26 cellular contexts compared by ENCODE assay signal in genomic region chr5:138445547-138446271, GRCh38.
"Had no signal": no experiment of that assay in that cellular context is flagged by ENCODE, and none has a peak within 500 bp of the region (broad histone marks: within the 10 kb centered on the region; RNA-seq: fewer than 3 reads in every experiment).

No MANE protein-coding gene starts in this region.

- H3K27me3 Mint-ChIP-seq: activated CD8-positive, alpha-beta T cell treated with anti-CD3 and anti-CD28 coated beads for 36 hours; activated naive CD4-positive, alpha-beta T cell treated with anti-CD3 and anti-CD28 coated beads, Interleukin-2, amount 50 U/mL, for 24 hours; central memory CD8-positive, alpha-beta T cell had no signal

- H3K4me3 ChIP-seq: MG63 had no signal

- H3K36me3 ChIP-seq: MG63, WERI-Rb-1 had no signal

- H3K9me3 Mint-ChIP-seq: activated CD8-positive, alpha-beta T cell treated with anti-CD3 and anti-CD28 coated beads for 36 hours; activated naive CD4-positive, alpha-beta T cell treated with anti-CD3 and anti-CD28 coated beads, Interleukin-2, amount 50 U/mL, for 24 hours; activated T-helper 1 cell treated with anti-CD3 and anti-CD28 coated beads, Interleukin-12 subunit alpha, Interleukin-12 subunit beta, Interleukin-2, Interleukin-4 antibody, amounts not matched to agents 30 ng/mL and 10 ng/mL and 1 ng/mL, durations not matched to agents 14 hours and 24 hours and 36 hours; brain; central memory CD8-positive, alpha-beta T cell had no signal

- H3K9me3 ChIP-seq: MG63 had no signal

- DNase-seq: activated CD4-positive, alpha-beta T cell treated with anti-CD3 and anti-CD28 coated beads for 4 hours; activated CD8-positive, alpha-beta memory T cell treated with anti-CD3 and anti-CD28 coated beads, Interleukin-2, amount 50 U/mL, for 4 hours; activated CD8-positive, alpha-beta T cell treated with anti-CD3 and anti-CD28 coated beads for 36 hours; activated effector memory CD4-positive, alpha-beta T cell treated with Interleukin-2 at 50 U/mL for 16 hours; activated naive CD4-positive, alpha-beta T cell; activated T-cell treated with anti-CD3 and anti-CD28 coated beads, Interleukin-2, amount 50 U/mL, for 1 hour; amniotic stem cell; MG63; MV-4-11; NCI-H1092 treated with DMSO at 0.1 percent for 48 hours; NCI-H1436 treated with DMSO at 0.1 percent for 48 hours; NCI-H187; NCI-H2081; NCI-H446; NCI-H524; PC-3; SIG-M5; T-helper 2 cell; T1000; WERI-Rb-1 had no signal

- H3K4me3 Mint-ChIP-seq: activated CD8-positive, alpha-beta T cell treated with anti-CD3 and anti-CD28 coated beads for 36 hours; activated naive CD4-positive, alpha-beta T cell treated with anti-CD3 and anti-CD28 coated beads, Interleukin-2, amount 50 U/mL, for 24 hours; activated T-helper 1 cell treated with anti-CD3 and anti-CD28 coated beads, Interleukin-12 subunit alpha, Interleukin-12 subunit beta, Interleukin-2, Interleukin-4 antibody, amounts not matched to agents 30 ng/mL and 10 ng/mL and 1 ng/mL, durations not matched to agents 14 hours and 24 hours and 36 hours; brain; central memory CD8-positive, alpha-beta T cell had no signal

- H3K27ac Mint-ChIP-seq: activated CD8-positive, alpha-beta T cell treated with anti-CD3 and anti-CD28 coated beads for 36 hours; activated naive CD4-positive, alpha-beta T cell treated with anti-CD3 and anti-CD28 coated beads, Interleukin-2, amount 50 U/mL, for 24 hours; activated T-helper 1 cell treated with anti-CD3 and anti-CD28 coated beads, Interleukin-12 subunit alpha, Interleukin-12 subunit beta, Interleukin-2, Interleukin-4 antibody, amounts not matched to agents 30 ng/mL and 10 ng/mL and 1 ng/mL, durations not matched to agents 14 hours and 24 hours and 36 hours had no signal

- FAIRE-seq: astrocyte, RCC 7860 had no signal

- ATAC-seq: activated CD8-positive, alpha-beta T cell treated with anti-CD3 and anti-CD28 coated beads for 36 hours; PC-3 had no signal

- H3K27me3 ChIP-seq: MG63 had no signal

- H3K27ac ChIP-seq: WERI-Rb-1 had no signal

- H3K36me3 Mint-ChIP-seq: activated naive CD4-positive, alpha-beta T cell treated with anti-CD3 and anti-CD28 coated beads, Interleukin-2, amount 50 U/mL, for 24 hours had no signal
